ENCODE assay signal across 1 cellular context in the genomic region with DNA sequence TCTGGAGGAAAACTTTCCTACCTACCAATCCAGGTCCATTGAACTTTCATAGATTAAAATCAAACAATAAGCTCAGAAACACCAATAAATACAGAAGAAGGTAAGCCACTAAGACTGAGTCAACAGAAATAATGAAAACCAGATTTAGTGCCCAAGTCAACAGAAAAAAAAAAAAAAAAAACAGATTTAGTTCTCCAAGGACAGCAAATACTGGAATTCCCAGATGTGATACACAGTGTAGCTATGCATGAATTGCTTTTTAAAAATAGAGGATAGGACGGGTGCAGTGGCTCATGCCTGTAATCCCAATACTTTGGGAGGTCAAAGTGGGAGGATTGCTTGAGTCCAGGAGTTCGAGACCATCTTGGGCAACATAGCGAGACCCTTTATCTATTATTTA.
TF ChIP-seq lines count a peak whose summit lies in the region.

No MANE protein-coding gene starts in this region.

TF ChIP-seq in SK-N-SH, 30 proteins besides CTCF, POLR2A, EP300 and RAD21:
- TF ChIP-seq FOSL2 (IDR thresholded peaks at IDR 0.05; ENCODE audit: borderline replicate concordance, low read depth) (0 out of 2 replicates have a peak, but pooled peaks have one; percentile 7), FOXM1 (IDR thresholded peaks at IDR 0.05; ENCODE audit: low read depth) (no peak), JUND (IDR thresholded peaks at IDR 0.05) (no peak), SIN3A (IDR thresholded peaks at IDR 0.05; ENCODE audit: borderline replicate concordance, low read depth, low read length) (no peak), TCF12 (IDR thresholded peaks at IDR 0.05) (peak; percentile 81), RCOR1 (IDR thresholded peaks at IDR 0.05; ENCODE audit: low read length) (no peak), SMC3 (IDR thresholded peaks at IDR 0.05; ENCODE audit: low read depth, low read length) (no peak)
- TF ChIP-seq, protein P1, sequence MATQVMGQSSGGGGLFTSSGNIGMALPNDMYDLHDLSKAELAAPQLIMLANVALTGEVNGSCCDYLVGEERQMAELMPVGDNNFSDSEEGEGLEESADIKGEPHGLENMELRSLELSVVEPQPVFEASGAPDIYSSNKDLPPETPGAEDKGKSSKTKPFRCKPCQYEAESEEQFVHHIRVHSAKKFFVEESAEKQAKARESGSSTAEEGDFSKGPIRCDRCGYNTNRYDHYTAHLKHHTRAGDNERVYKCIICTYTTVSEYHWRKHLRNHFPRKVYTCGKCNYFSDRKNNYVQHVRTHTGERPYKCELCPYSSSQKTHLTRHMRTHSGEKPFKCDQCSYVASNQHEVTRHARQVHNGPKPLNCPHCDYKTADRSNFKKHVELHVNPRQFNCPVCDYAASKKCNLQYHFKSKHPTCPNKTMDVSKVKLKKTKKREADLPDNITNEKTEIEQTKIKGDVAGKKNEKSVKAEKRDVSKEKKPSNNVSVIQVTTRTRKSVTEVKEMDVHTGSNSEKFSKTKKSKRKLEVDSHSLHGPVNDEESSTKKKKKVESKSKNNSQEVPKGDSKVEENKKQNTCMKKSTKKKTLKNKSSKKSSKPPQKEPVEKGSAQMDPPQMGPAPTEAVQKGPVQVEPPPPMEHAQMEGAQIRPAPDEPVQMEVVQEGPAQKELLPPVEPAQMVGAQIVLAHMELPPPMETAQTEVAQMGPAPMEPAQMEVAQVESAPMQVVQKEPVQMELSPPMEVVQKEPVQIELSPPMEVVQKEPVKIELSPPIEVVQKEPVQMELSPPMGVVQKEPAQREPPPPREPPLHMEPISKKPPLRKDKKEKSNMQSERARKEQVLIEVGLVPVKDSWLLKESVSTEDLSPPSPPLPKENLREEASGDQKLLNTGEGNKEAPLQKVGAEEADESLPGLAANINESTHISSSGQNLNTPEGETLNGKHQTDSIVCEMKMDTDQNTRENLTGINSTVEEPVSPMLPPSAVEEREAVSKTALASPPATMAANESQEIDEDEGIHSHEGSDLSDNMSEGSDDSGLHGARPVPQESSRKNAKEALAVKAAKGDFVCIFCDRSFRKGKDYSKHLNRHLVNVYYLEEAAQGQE (IDR thresholded peaks at IDR 0.05; ENCODE audit: low read depth, low read length) = no peak
